In the genomic region with DNA sequence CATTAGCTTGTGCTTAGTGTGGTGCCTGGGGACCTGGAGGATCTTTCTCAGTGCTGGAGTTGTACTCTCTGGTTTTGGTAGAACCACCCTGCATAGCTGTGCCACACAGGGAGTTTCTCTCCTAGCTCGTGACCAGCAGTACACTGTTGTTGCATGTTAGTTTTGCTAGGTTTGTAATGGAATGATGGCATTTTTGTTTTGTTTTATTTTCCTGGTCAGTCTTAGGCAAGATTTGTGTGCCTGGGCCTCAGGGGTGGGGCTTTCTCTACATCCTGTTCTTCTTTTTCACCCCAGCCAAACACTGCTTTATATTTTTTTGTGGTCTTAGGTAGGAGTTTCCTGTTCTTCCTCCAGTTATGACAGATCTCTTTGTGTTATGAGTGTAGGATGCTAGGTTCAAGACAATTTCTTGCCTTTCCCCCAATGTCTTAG, we compare ENCODE assay signal across 8 cellular contexts.
DNase-seq lines count a peak whose midpoint lies in the region; ATAC-seq and TF ChIP-seq lines count a peak whose summit lies in the region.

No MANE protein-coding gene starts in this region.

- DNase-seq in fibroblast of gingiva (ENCODE audit: low read depth) (peak; percentile 15), Karpas-422 (no peak), LoVo (ENCODE audit: low spot score) (no peak), germinal center (ENCODE audit: low spot score) (no peak), COLO829 (ENCODE audit: low spot score) (no peak)

- H2AFZ ChIP-seq in Loucy (ENCODE audit: low read length) (peak overlapping the region; percentile 85), Karpas-422 (ENCODE audit: low read length) (no peak overlapping the region)

- H3K36me3 ChIP-seq in Loucy (ENCODE audit: insufficient read depth, low read length) = no peaks in the 10 kb centered on the region
- H3K36me3 ChIP-seq in Karpas-422 (ENCODE audit: insufficient read depth, low read length) = no peaks in the 10 kb centered on the region

- H3K79me2 ChIP-seq in Loucy (ENCODE audit: insufficient read depth, low read length) = no peaks in the 10 kb centered on the region
- no peaks in the 10 kb centered on the region for H3K79me2 ChIP-seq in Karpas-422 (ENCODE audit: low read length)

- TF ChIP-seq CTCF in Loucy (conservative IDR thresholded peaks at IDR 0.05; ENCODE audit: low read length) = no peak

- no peaks in the 10 kb centered on the region for H3K27me3 ChIP-seq in Loucy (ENCODE audit: insufficient read depth, low read length, poor library complexity, severe bottlenecking)
- no peaks in the 10 kb centered on the region for H3K27me3 ChIP-seq in Karpas-422 (ENCODE audit: low read length)

- H3K4me2 ChIP-seq in Loucy (ENCODE audit: low read depth, low read length, poor library complexity, severe bottlenecking) (peak overlapping the region; percentile 54), Karpas-422 (ENCODE audit: low read depth, low read length, poor library complexity, severe bottlenecking) (no peak overlapping the region)

- H3K9me3 ChIP-seq in Loucy (ENCODE audit: insufficient read depth, low read depth, low read length) (no peaks in the 10 kb centered on the region), Karpas-422 (ENCODE audit: low read length) (no peaks in the 10 kb centered on the region)

- H3K4me1 ChIP-seq in Loucy (ENCODE audit: insufficient read depth, low read length, poor library complexity, severe bottlenecking) (peaks cover 41% of the 10 kb centered on the region), Karpas-422 (ENCODE audit: low read length) (no peaks in the 10 kb centered on the region)

- ATAC-seq in GM18499 (IDR thresholded peaks at IDR 0.05; ENCODE audit: insufficient read depth, unreplicated experiment) (peak; percentile 98), GM21576 (IDR thresholded peaks at IDR 0.05; ENCODE audit: unreplicated experiment) (peak; percentile 95)

- H3K27ac ChIP-seq in Karpas-422 (ENCODE audit: low read length) = no peak overlapping the region

- H3K4me3 ChIP-seq in Loucy (ENCODE audit: low read length, poor library complexity, severe bottlenecking) (peak overlapping the region; percentile 33), Karpas-422 (ENCODE audit: low read length) (no peak overlapping the region)

- H3F3A ChIP-seq in Loucy (ENCODE audit: low read depth) = no peaks in the 10 kb centered on the region

- H3K9me2 ChIP-seq in Loucy (replicated peaks; ENCODE audit: low read depth, low read length) (no peaks in the 10 kb centered on the region), Karpas-422 (replicated peaks; ENCODE audit: insufficient read depth, low read length) (no peaks in the 10 kb centered on the region)

- H4K20me1 ChIP-seq in Loucy (ENCODE audit: insufficient read depth, low read length, poor library complexity, severe bottlenecking) (no peaks in the 10 kb centered on the region), Karpas-422 (ENCODE audit: insufficient read depth, low read depth, low read length) (no peaks in the 10 kb centered on the region)

- H3K9ac ChIP-seq in Loucy (ENCODE audit: low read depth, low read length, poor library complexity, severe bottlenecking) (peak overlapping the region; percentile 34), Karpas-422 (ENCODE audit: low read length) (no peak overlapping the region)
